4 cellular contexts compared by ENCODE assay signal in the genomic region with DNA sequence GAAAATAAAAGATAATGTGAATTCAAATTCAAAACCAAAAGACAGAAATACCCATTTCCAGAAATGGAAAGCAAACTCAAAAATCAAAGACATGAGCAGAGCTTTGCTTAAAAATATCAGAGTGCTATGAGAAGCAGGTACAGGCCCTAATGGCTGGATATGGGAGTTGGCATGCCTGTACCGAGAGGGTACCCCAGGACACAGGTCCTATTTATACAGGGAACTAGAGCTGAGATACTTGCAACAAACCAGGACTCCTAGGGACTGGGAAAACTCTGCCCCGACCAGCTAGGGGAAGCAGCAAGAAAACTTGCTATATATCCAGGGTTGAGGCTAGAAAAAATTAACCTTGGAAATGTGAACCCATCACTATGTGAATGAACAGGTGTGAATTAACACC. TPM values are rescaled to one million over a fixed set of nuclear protein-coding genes. Genes with fewer than 3 reads are reported as not detected.
"Had no signal": no experiment of that assay in that cellular context is flagged by ENCODE, and none has a peak within 500 bp of the region (broad histone marks: within the 10 kb centered on the region; RNA-seq: fewer than 3 reads in every experiment).

No MANE protein-coding gene starts in this region.

- DNase-seq: GDM1, GF-D8 had no signal

- ATAC-seq: GM12878 had no signal

- H3K4me3 ChIP-seq: GM12878 had no signal

RNA-seq across cellular contexts. Expression of gene SYNPR, which starts 36.0 kb away (rescaled TPM):
- total RNA-seq: G401, GM12878 had no signal
